Comparison of ENCODE assay signal across 14 cellular contexts in the genomic region with DNA sequence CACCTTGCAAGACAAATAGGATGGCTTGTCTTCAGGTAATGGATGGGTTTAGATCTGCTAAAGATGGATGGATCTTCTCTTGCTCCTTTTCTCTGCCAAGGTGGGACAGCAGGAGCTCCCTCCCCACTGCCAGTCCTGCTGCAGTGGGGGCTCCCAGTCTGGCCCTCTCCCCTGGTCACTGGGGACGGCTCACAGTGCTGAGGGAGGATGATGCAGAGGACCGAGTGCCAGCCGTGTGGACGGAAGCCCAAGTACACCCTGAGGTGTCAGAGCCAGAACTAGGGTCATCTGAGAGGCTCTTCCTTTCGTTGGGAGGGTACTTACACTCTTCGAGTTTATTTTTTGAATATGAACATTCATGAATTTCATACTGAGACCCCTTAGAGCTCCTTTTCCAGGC. TPM values are rescaled to one million over a fixed set of nuclear protein-coding genes. Genes with fewer than 3 reads are reported as not detected.
DNase-seq lines count a peak whose midpoint lies in the region; ATAC-seq and TF ChIP-seq lines count a peak whose summit lies in the region.
"Had no signal": no experiment of that assay in that cellular context is flagged by ENCODE, and none has a peak within 500 bp of the region (broad histone marks: within the 10 kb centered on the region; RNA-seq: fewer than 3 reads in every experiment).

No MANE protein-coding gene starts in this region.

- no peak for TF ChIP-seq POLR2A in sigmoid colon (IDR thresholded peaks at IDR 0.05)

- POLR2A ChIA-PET in activated CD4-positive, alpha-beta T cell treated with anti-CD3 and anti-CD28 coated beads, Interleukin-2, amount 10 ng/mL, durations not matched to agents 7 days and 5 days (lab: Charles Lee) = no interaction called here

- no peak for TF ChIP-seq EP300 in sigmoid colon (IDR thresholded peaks at IDR 0.05)

- H3K9me3 ChIP-seq in sigmoid colon = no peaks in the 10 kb centered on the region
- H3K9me3 ChIP-seq: suprapubic skin had no signal

- peaks cover 86% of the 10 kb centered on the region for H3K36me3 Mint-ChIP-seq in activated CD4-positive, alpha-beta T cell treated with anti-CD3 and anti-CD28 coated beads, Interleukin-2, amount 10 ng/mL, durations not matched to agents 7 days and 5 days (ENCODE audit: low read depth)
- H3K36me3 Mint-ChIP-seq in IgD-negative memory B cell = peaks cover 2% of the 10 kb centered on the region
- peaks cover 19% of the 10 kb centered on the region for H3K36me3 Mint-ChIP-seq in dendritic cell treated with granulocyte-macrophage colony-stimulating factor and Interleukin-4, amounts not matched to agents 40 ng/mL and 50 ng/mL, for 4 days (ENCODE audit: low read depth)

- H3K27ac ChIP-seq in sigmoid colon = peak overlapping the region; percentile 90 to 99 (median 94)
- H3K27ac ChIP-seq: suprapubic skin had no signal

- TF ChIP-seq CTCF in sigmoid colon (IDR thresholded peaks at IDR 0.05) = no peak

- H3K9me3 Mint-ChIP-seq in activated CD4-positive, alpha-beta T cell treated with anti-CD3 and anti-CD28 coated beads, Interleukin-2, amount 10 ng/mL, durations not matched to agents 7 days and 5 days = no peaks in the 10 kb centered on the region
- no peaks in the 10 kb centered on the region for H3K9me3 Mint-ChIP-seq in IgD-negative memory B cell
- H3K9me3 Mint-ChIP-seq in dendritic cell treated with granulocyte-macrophage colony-stimulating factor and Interleukin-4, amounts not matched to agents 40 ng/mL and 50 ng/mL, for 4 days = no peaks in the 10 kb centered on the region

- H3K27me3 Mint-ChIP-seq in activated CD4-positive, alpha-beta T cell treated with anti-CD3 and anti-CD28 coated beads, Interleukin-2, amount 10 ng/mL, durations not matched to agents 7 days and 5 days = no peaks in the 10 kb centered on the region
- H3K27me3 Mint-ChIP-seq in IgD-negative memory B cell = no peaks in the 10 kb centered on the region
- H3K27me3 Mint-ChIP-seq in dendritic cell treated with granulocyte-macrophage colony-stimulating factor and Interleukin-4, amounts not matched to agents 40 ng/mL and 50 ng/mL, for 4 days = no peaks in the 10 kb centered on the region

- CTCF ChIA-PET in activated CD4-positive, alpha-beta T cell treated with anti-CD3 and anti-CD28 coated beads, Interleukin-2, amount 10 ng/mL, durations not matched to agents 7 days and 5 days (lab: Charles Lee) = interaction anchor here (1.3 kb wide), 1 partner anchor 68 kb away, joined by 3 read pairs; no protein-coding TSS in a partner anchor

- no peaks in the 10 kb centered on the region for H3K27me3 ChIP-seq in sigmoid colon
- H3K27me3 ChIP-seq: suprapubic skin had no signal

- peak overlapping the region; percentile 77 for H3K27ac Mint-ChIP-seq in activated CD4-positive, alpha-beta T cell treated with anti-CD3 and anti-CD28 coated beads, Interleukin-2, amount 10 ng/mL, durations not matched to agents 7 days and 5 days
- H3K27ac Mint-ChIP-seq in IgD-negative memory B cell = peak overlapping the region; percentile 23 to 70 (median 50)
- H3K27ac Mint-ChIP-seq in dendritic cell treated with granulocyte-macrophage colony-stimulating factor and Interleukin-4, amounts not matched to agents 40 ng/mL and 50 ng/mL, for 4 days = peak overlapping the region; percentile 61

- no peak for ATAC-seq in GM18519 (IDR thresholded peaks at IDR 0.05; ENCODE audit: low FRiP score, unreplicated experiment)

- H3K4me3 ChIP-seq in sigmoid colon = no peak overlapping the region
- H3K4me3 ChIP-seq: skin epidermis, suprapubic skin had no signal

- peaks cover 0 to 9% (median 0%) of the 10 kb centered on the region in 4 donors for H3K36me3 ChIP-seq in sigmoid colon
- H3K36me3 ChIP-seq: suprapubic skin had no signal

- H3K4me1 Mint-ChIP-seq in activated CD4-positive, alpha-beta T cell treated with anti-CD3 and anti-CD28 coated beads, Interleukin-2, amount 10 ng/mL, durations not matched to agents 7 days and 5 days = peaks cover 92% of the 10 kb centered on the region
- peaks cover 75 to 84% (median 80%) of the 10 kb centered on the region in 3 donors for H3K4me1 Mint-ChIP-seq in IgD-negative memory B cell
- peaks cover 89% of the 10 kb centered on the region for H3K4me1 Mint-ChIP-seq in dendritic cell treated with granulocyte-macrophage colony-stimulating factor and Interleukin-4, amounts not matched to agents 40 ng/mL and 50 ng/mL, for 4 days (ENCODE audit: low read depth)

- peaks cover 0 to 98% (median 94%) of the 10 kb centered on the region in 4 donors for H3K4me1 ChIP-seq in sigmoid colon

- intact Hi-C loops in dendritic cell treated with granulocyte-macrophage colony-stimulating factor and Interleukin-4, amounts not matched to agents 40 ng/mL and 50 ng/mL, for 4 days (cut with micrococcal nuclease) = no loop called here
- intact Hi-C loops in sigmoid colon (cut with DNase I) = no loop called here

- H3K4me3 Mint-ChIP-seq in activated CD4-positive, alpha-beta T cell treated with anti-CD3 and anti-CD28 coated beads, Interleukin-2, amount 10 ng/mL, durations not matched to agents 7 days and 5 days = no peak overlapping the region
- H3K4me3 Mint-ChIP-seq in IgD-negative memory B cell = peak overlapping the region in 3 of 4 donors; percentile 31 to 63 (median 56)
- no peak overlapping the region for H3K4me3 Mint-ChIP-seq in dendritic cell treated with granulocyte-macrophage colony-stimulating factor and Interleukin-4, amounts not matched to agents 40 ng/mL and 50 ng/mL, for 4 days

- WGBS in sigmoid colon, 2 donors = 78 to 91% methylated on average over 6 of the region's 6 CpGs

- DNase-seq in activated CD4-positive, alpha-beta T cell treated with anti-CD3 and anti-CD28 coated beads, Interleukin-2, amount 10 ng/mL, durations not matched to agents 7 days and 5 days = no peak
- no peak for DNase-seq in activated CD4-positive, alpha-beta T cell treated with anti-CD3 and anti-CD28 coated beads, Interleukin-2, amount 50 U/mL, for 48 hours
- peak; percentile 60 for DNase-seq in sigmoid colon
- no peak for DNase-seq in hepatic stellate cell (ENCODE audit: low spot score)
- DNase-seq in SIG-M5 (lab: John Stamatoyannopoulos, UW) = no peak
- DNase-seq: activated CD8-positive, alpha-beta memory T cell treated with anti-CD3 and anti-CD28 coated beads, Interleukin-2, amount 50 U/mL, for 4 hours; DMS 273 treated with DMSO at 0.1 percent for 48 hours; NCI-H2029 treated with DMSO at 0.1 percent for 48 hours had no signal

RNA-seq across cellular contexts. Expression of a gene that starts 5.7 kb away (rescaled TPM):
- 10 to 100 TPM; 79.4 to 84.1 TPM for total RNA-seq in activated CD4-positive, alpha-beta T cell treated with anti-CD3 and anti-CD28 coated beads, Interleukin-2, amount 10 ng/mL, durations not matched to agents 7 days and 5 days
- polyA plus RNA-seq in IgD-negative memory B cell (75.5 TPM), sigmoid colon (10 to 100 TPM in 2 of 3 donors, 1 to 10 TPM in 1; 6.0 to 48.7 (median 43.2) TPM)
- 100 to 1,000 TPM; 199 to 342 (median 258) TPM for total RNA-seq in sigmoid colon
- total RNA-seq: A673 had no signal

RNA-seq across cellular contexts. Expression of a gene that starts 34.8 kb away (rescaled TPM):
- total RNA-seq in activated CD4-positive, alpha-beta T cell treated with anti-CD3 and anti-CD28 coated beads, Interleukin-2, amount 10 ng/mL, durations not matched to agents 7 days and 5 days = 10 to 100 TPM; 15.9 to 19.5 TPM
- polyA plus RNA-seq in IgD-negative memory B cell (31.5 TPM), sigmoid colon (10 to 100 TPM; 10.2 to 35.1 (median 32.3) TPM)
- total RNA-seq in sigmoid colon = 10 to 100 TPM; 19.4 to 31.9 (median 29.3) TPM

Comparison
In these comparisons a context has a peak if more than half of its experiments do, and no peak if none do; other contexts are left out.
1. H3K4me3 Mint-ChIP-seq: peak in IgD-negative memory B cell (3 of 4); none in activated CD4-positive, alpha-beta T cell treated with anti-CD3 and anti-CD28 coated beads, Interleukin-2, amount 10 ng/mL, durations not matched to agents 7 days and 5 days (single experiment) and dendritic cell treated with granulocyte-macrophage colony-stimulating factor and Interleukin-4, amounts not matched to agents 40 ng/mL and 50 ng/mL, for 4 days (single experiment).
2. Peak in every context shown above with its lines, with median percentiles within 50 percentile points of each other: H3K27ac Mint-ChIP-seq.